In the genomic region with DNA sequence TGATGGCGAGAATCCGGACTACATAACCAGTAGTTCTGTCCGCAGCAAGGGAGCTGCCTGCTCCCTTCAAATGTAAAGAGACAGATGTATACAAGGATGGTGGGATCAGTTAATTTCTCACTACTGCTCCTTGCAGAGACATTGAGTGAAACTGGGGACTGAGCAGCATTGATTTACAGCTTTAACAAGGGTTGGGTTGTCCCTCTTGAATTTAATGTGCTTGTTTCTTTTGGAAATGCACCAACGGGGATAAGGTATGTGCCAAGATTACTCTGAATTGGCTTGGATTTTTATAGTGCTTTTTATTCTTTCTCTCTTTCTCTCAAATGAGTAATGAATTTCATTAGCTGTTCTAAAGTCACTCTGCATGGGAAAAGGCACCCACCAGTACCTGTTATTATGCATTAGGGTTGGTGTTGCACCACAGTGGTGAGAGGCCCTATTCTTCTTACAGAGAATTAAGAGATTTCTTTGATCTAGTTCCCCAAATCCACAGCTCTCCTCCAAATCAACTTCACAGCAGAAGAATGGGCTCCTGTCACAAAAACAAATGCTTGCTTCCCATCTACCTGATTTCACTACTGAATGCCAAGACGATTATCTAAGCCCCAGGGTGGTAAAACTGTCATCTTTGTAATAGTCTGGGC, we compare ENCODE assay signal across 12 cellular contexts.
DNase-seq lines count a peak whose midpoint lies in the region; ATAC-seq, FAIRE-seq and TF ChIP-seq lines count a peak whose summit lies in the region.
"Had no signal": no experiment of that assay in that cellular context is flagged by ENCODE, and none has a peak within 500 bp of the region (broad histone marks: within the 10 kb centered on the region; RNA-seq: fewer than 3 reads in every experiment).

No MANE protein-coding gene starts in this region.

- ATAC-seq in left ventricle myocardium superior = peak; percentile 54
- no peak for ATAC-seq in heart left ventricle
- ATAC-seq in aorta (ENCODE audit: low FRiP score) = peak; percentile 75
- no peak for ATAC-seq in GM18867 (IDR thresholded peaks at IDR 0.05; ENCODE audit: unreplicated experiment)

- peaks cover 0 to 80% (median 6%) of the 10 kb centered on the region in 12 donors for H3K4me1 ChIP-seq in heart left ventricle
- H3K4me1 ChIP-seq in aorta (ENCODE audit: control insufficient read depth in 1 of 2, insufficient read depth in 2 of 2, low read length in 2 of 2) = peaks cover 4 to 21% of the 10 kb centered on the region in 2 donors

- no peaks in the 10 kb centered on the region for H3K27me3 Mint-ChIP-seq in activated T-helper 1 cell treated with anti-CD3 and anti-CD28 coated beads, Interleukin-12 subunit alpha, Interleukin-12 subunit beta, Interleukin-2, Interleukin-4 antibody, amounts not matched to agents 30 ng/mL and 10 ng/mL and 1 ng/mL, durations not matched to agents 14 hours and 24 hours and 36 hours (ENCODE audit: insufficient read depth)

- WGBS in heart left ventricle, 4 donors = 58 to 70% (median 64%) methylated on average over 5 of the region's 5 CpGs
- WGBS in aorta, 2 donors = 41 to 45% methylated on average over 5 of the region's 5 CpGs

- H3K4me3 ChIP-seq in heart left ventricle = no peak overlapping the region
- H3K4me3 ChIP-seq in aorta (ENCODE audit: low read length in 2 of 2) = no peak overlapping the region

- FAIRE-seq in D721Med (lab: Jason Lieb, UNC) = no peak

- H3K9me3 ChIP-seq in heart left ventricle (no peaks in the 10 kb centered on the region), aorta (ENCODE audit: control insufficient read depth, low read length) (no peaks in the 10 kb centered on the region)

- TF ChIP-seq POLR2A in heart left ventricle (IDR thresholded peaks at IDR 0.05) = no peak

- TF ChIP-seq CTCF in heart left ventricle (IDR thresholded peaks at IDR 0.05) = no peak
- TF ChIP-seq CTCF in D721Med (IDR thresholded peaks at IDR 0.05; ENCODE audit: insufficient read depth, missing control alignments) = no peak

- H3K4me3 Mint-ChIP-seq in activated T-helper 1 cell treated with anti-CD3 and anti-CD28 coated beads, Interleukin-12 subunit alpha, Interleukin-12 subunit beta, Interleukin-2, Interleukin-4 antibody, amounts not matched to agents 30 ng/mL and 10 ng/mL and 1 ng/mL, durations not matched to agents 14 hours and 24 hours and 36 hours = no peak overlapping the region

- peaks cover 89% of the 10 kb centered on the region for H3K4me1 Mint-ChIP-seq in activated T-helper 1 cell treated with anti-CD3 and anti-CD28 coated beads, Interleukin-12 subunit alpha, Interleukin-12 subunit beta, Interleukin-2, Interleukin-4 antibody, amounts not matched to agents 30 ng/mL and 10 ng/mL and 1 ng/mL, durations not matched to agents 14 hours and 24 hours and 36 hours (ENCODE audit: low read depth)

- H3K36me3 Mint-ChIP-seq in activated T-helper 1 cell treated with anti-CD3 and anti-CD28 coated beads, Interleukin-12 subunit alpha, Interleukin-12 subunit beta, Interleukin-2, Interleukin-4 antibody, amounts not matched to agents 30 ng/mL and 10 ng/mL and 1 ng/mL, durations not matched to agents 14 hours and 24 hours and 36 hours (ENCODE audit: low read depth) = peaks cover 47% of the 10 kb centered on the region

- intact Hi-C loops in left ventricle myocardium superior (cut with micrococcal nuclease) (no loop called here), heart left ventricle (cut with DNase I) (no loop called here), aorta (cut with DNase I) (loop anchor here in 1 of 2 donors (5.0 kb wide), 1 partner anchor 38 kb away; no protein-coding TSS in a partner anchor)
- intact Hi-C loops in activated T-helper 1 cell treated with anti-CD3 and anti-CD28 coated beads, Interleukin-12 subunit alpha, Interleukin-12 subunit beta, Interleukin-2, Interleukin-4 antibody, amounts not matched to agents 30 ng/mL and 10 ng/mL and 1 ng/mL, durations not matched to agents 14 hours and 24 hours and 36 hours (cut with micrococcal nuclease) = loop anchor here (5.0 to 10.0 kb wide), 3 partner anchors 347 to 1860 kb away; a partner anchor contains a TSS

- H3K27ac Mint-ChIP-seq in activated T-helper 1 cell treated with anti-CD3 and anti-CD28 coated beads, Interleukin-12 subunit alpha, Interleukin-12 subunit beta, Interleukin-2, Interleukin-4 antibody, amounts not matched to agents 30 ng/mL and 10 ng/mL and 1 ng/mL, durations not matched to agents 14 hours and 24 hours and 36 hours = peak overlapping the region; percentile 67

- H3K36me3 ChIP-seq in heart left ventricle = peaks cover 0 to 12% (median 0%) of the 10 kb centered on the region in 9 donors
- no peaks in the 10 kb centered on the region for H3K36me3 ChIP-seq in aorta (ENCODE audit: control insufficient read depth in 1 of 2, insufficient read depth in 2 of 2, low read length in 1 of 2)

- no peaks in the 10 kb centered on the region for H3K9me3 Mint-ChIP-seq in activated T-helper 1 cell treated with anti-CD3 and anti-CD28 coated beads, Interleukin-12 subunit alpha, Interleukin-12 subunit beta, Interleukin-2, Interleukin-4 antibody, amounts not matched to agents 30 ng/mL and 10 ng/mL and 1 ng/mL, durations not matched to agents 14 hours and 24 hours and 36 hours

- no peaks in the 10 kb centered on the region for H3K27me3 ChIP-seq in heart left ventricle
- no peaks in the 10 kb centered on the region for H3K27me3 ChIP-seq in aorta (ENCODE audit: control insufficient read depth in 1 of 2, insufficient read depth in 2 of 2, low read length in 1 of 2)

- H3K27ac ChIP-seq in heart left ventricle (no peak overlapping the region), aorta (ENCODE audit: low read depth in 1 of 2, low read length in 2 of 2) (peak overlapping the region; percentile 86 to 87)

- no peak for DNase-seq in left ventricle myocardium superior
- DNase-seq in heart left ventricle = no peak
- DNase-seq in activated T-helper 1 cell treated with anti-CD3 and anti-CD28 coated beads, Interleukin-12 subunit alpha, Interleukin-12 subunit beta, Interleukin-2, Interleukin-4 antibody, amounts not matched to agents 30 ng/mL and 10 ng/mL and 1 ng/mL, durations not matched to agents 14 hours and 24 hours and 36 hours (ENCODE audit: low spot score) = no peak
- peak; percentile 14 for DNase-seq in iPS-NIHi11 (ENCODE audit: low spot score)
- no peak for DNase-seq in aorta
- DNase-seq in epidermal melanocyte (ENCODE audit: insufficient read length, low spot score) = no peak
- no peak for DNase-seq in D721Med (ENCODE audit: insufficient read length, low spot score)
- DNase-seq: activated CD4-positive, CD25-positive, alpha-beta regulatory T cell treated with anti-CD3 and anti-CD28 coated beads, Interleukin-2, amount 50 U/mL, for 72 hours; KG1; nucleus accumbens; stimulated activated CD4-positive, alpha-beta T cell treated with anti-CD3 and anti-CD28 coated beads, Interleukin-2, amount 100 ng/mL, for 24 hours had no signal

Comparison
In these comparisons a context has a peak if more than half of its experiments do, and no peak if none do; other contexts are left out.
1. ATAC-seq: peak in left ventricle myocardium superior (single experiment) and aorta (single experiment); none in heart left ventricle (0 of 4) and GM18867 (single experiment).
2. H3K27ac ChIP-seq: peak in aorta (2 of 2); none in heart left ventricle (0 of 12).